Comparison of ENCODE assay signal across 1 cellular context in the genomic region with DNA sequence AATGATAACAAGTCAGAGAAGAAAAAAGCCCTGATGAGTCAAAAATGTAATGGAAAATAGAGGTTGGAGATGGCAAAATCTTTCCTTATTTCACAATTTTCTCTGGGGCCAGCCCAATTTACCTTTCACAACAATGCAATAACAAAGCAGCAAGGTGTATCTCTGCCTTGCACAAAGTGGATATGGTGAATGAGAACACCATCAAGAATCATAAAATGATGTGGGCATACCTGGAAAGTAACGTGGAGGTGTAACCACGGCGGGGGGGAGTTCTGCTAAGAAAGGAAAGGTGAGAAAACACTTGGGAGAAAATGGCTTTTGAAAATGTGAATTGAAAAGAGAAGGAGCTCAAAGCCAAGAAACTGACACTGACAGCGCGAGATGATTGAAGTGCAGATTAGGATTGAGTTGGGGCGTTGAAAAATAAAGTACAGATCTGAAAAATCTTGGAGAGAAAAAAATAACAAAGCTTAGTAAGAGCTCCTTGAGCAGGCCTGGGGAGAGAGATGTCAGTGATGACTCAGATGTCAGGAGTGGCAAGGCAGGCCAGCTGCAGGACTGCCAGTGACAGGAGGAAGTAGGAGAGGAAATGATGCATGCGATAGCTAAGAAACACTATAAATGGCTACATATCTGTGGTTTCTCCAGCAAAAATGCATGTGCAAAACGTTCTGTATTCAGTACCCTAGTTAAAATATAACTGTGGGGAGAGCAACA.
A peak's percentile ranks its signal among the peaks of the same experiment; 100 is the strongest.
TF ChIP-seq lines count a peak whose summit lies in the region.

No MANE protein-coding gene starts in this region.

TF ChIP-seq in SK-N-SH, 30 proteins besides CTCF, POLR2A, EP300 and RAD21 (continued from another document):
- TF ChIP-seq, protein P1, sequence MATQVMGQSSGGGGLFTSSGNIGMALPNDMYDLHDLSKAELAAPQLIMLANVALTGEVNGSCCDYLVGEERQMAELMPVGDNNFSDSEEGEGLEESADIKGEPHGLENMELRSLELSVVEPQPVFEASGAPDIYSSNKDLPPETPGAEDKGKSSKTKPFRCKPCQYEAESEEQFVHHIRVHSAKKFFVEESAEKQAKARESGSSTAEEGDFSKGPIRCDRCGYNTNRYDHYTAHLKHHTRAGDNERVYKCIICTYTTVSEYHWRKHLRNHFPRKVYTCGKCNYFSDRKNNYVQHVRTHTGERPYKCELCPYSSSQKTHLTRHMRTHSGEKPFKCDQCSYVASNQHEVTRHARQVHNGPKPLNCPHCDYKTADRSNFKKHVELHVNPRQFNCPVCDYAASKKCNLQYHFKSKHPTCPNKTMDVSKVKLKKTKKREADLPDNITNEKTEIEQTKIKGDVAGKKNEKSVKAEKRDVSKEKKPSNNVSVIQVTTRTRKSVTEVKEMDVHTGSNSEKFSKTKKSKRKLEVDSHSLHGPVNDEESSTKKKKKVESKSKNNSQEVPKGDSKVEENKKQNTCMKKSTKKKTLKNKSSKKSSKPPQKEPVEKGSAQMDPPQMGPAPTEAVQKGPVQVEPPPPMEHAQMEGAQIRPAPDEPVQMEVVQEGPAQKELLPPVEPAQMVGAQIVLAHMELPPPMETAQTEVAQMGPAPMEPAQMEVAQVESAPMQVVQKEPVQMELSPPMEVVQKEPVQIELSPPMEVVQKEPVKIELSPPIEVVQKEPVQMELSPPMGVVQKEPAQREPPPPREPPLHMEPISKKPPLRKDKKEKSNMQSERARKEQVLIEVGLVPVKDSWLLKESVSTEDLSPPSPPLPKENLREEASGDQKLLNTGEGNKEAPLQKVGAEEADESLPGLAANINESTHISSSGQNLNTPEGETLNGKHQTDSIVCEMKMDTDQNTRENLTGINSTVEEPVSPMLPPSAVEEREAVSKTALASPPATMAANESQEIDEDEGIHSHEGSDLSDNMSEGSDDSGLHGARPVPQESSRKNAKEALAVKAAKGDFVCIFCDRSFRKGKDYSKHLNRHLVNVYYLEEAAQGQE (IDR thresholded peaks at IDR 0.05; ENCODE audit: low read depth, low read length), result peak; percentile 73; the same call in 1 of the 2 replicates
- TF ChIP-seq, protein P2, sequence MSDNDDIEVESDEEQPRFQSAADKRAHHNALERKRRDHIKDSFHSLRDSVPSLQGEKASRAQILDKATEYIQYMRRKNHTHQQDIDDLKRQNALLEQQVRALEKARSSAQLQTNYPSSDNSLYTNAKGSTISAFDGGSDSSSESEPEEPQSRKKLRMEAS (IDR thresholded peaks at IDR 0.05; ENCODE audit: low read depth), result peak; percentile 90
- TF ChIP-seq, protein P3, sequence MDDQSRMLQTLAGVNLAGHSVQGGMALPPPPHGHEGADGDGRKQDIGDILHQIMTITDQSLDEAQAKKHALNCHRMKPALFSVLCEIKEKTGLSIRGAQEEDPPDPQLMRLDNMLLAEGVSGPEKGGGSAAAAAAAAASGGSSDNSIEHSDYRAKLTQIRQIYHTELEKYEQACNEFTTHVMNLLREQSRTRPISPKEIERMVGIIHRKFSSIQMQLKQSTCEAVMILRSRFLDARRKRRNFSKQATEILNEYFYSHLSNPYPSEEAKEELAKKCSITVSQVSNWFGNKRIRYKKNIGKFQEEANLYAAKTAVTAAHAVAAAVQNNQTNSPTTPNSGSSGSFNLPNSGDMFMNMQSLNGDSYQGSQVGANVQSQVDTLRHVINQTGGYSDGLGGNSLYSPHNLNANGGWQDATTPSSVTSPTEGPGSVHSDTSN (IDR thresholded peaks at IDR 0.05), result peak; percentile 98
- TF ChIP-seq RXRA (IDR thresholded peaks at IDR 0.05; ENCODE audit: borderline replicate concordance, low read depth) (peak; percentile 90; the same call in 1 of the 2 replicates), YY1 (IDR thresholded peaks at IDR 0.05; ENCODE audit: low read depth) (peak; percentile 26; the same call in 1 of the 2 replicates), TAF1 (IDR thresholded peaks at IDR 0.05; ENCODE audit: borderline replicate concordance, low read depth, low read length) (peak; percentile 66; the same call in 1 of the 2 replicates), ELF1 (IDR thresholded peaks at IDR 0.05) (peak; percentile 58; the same call in 1 of the 2 replicates), EZH2phosphoT487 (IDR thresholded peaks at IDR 0.05; ENCODE audit: borderline replicate concordance, low read depth) (no peak), GATA2 (CRISPR knock-in tag; IDR thresholded peaks at IDR 0.05) (no peak), SMC3 (IDR thresholded peaks at IDR 0.05; ENCODE audit: low read depth, low read length) (no peak; the same call in 1 of the 2 replicates), TEAD4 (IDR thresholded peaks at IDR 0.05; ENCODE audit: borderline replicate concordance, insufficient read depth) (peak; percentile 95), POLR2AphosphoS5 (IDR thresholded peaks at IDR 0.05; ENCODE audit: low read depth, low read length) (peak; percentile 86), JUND (IDR thresholded peaks at IDR 0.05) (peak; percentile 98), MEF2A (IDR thresholded peaks at IDR 0.05; ENCODE audit: borderline replicate concordance, low read depth) (peak; percentile 99), CHD2 (IDR thresholded peaks at IDR 0.05; ENCODE audit: low read length, partially characterized antibody) (no peak), MXI1 (IDR thresholded peaks at IDR 0.05; ENCODE audit: low read depth, low read length) (no peak), NFIC (IDR thresholded peaks at IDR 0.05; ENCODE audit: borderline replicate concordance) (peak; percentile 93; the same call in 1 of the 2 replicates), RFX5 (IDR thresholded peaks at IDR 0.05; ENCODE audit: low read length) (no peak), SIN3A (IDR thresholded peaks at IDR 0.05; ENCODE audit: borderline replicate concordance, low read depth, low read length) (peak; percentile 99), FOXJ3 (CRISPR knock-in tag; IDR thresholded peaks at IDR 0.05) (no peak), FOSL2 (IDR thresholded peaks at IDR 0.05; ENCODE audit: borderline replicate concordance, low read depth) (peak; percentile 97), RCOR1 (IDR thresholded peaks at IDR 0.05; ENCODE audit: low read length) (no peak), FOXM1 (IDR thresholded peaks at IDR 0.05; ENCODE audit: low read depth) (peak; percentile 90), TCF12 (IDR thresholded peaks at IDR 0.05) (peak; percentile 99), GABPA (IDR thresholded peaks at IDR 0.05; ENCODE audit: low read depth) (peak; percentile 51)
- TF ChIP-seq, protein P4, sequence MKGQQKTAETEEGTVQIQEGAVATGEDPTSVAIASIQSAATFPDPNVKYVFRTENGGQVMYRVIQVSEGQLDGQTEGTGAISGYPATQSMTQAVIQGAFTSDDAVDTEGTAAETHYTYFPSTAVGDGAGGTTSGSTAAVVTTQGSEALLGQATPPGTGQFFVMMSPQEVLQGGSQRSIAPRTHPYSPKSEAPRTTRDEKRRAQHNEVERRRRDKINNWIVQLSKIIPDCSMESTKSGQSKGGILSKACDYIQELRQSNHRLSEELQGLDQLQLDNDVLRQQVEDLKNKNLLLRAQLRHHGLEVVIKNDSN (IDR thresholded peaks at IDR 0.05; ENCODE audit: borderline replicate concordance, low read depth), result no peak
- TF ChIP-seq, protein P5, sequence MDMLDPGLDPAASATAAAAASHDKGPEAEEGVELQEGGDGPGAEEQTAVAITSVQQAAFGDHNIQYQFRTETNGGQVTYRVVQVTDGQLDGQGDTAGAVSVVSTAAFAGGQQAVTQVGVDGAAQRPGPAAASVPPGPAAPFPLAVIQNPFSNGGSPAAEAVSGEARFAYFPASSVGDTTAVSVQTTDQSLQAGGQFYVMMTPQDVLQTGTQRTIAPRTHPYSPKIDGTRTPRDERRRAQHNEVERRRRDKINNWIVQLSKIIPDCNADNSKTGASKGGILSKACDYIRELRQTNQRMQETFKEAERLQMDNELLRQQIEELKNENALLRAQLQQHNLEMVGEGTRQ (IDR thresholded peaks at IDR 0.05; ENCODE audit: borderline replicate concordance, low read depth, low read length), result no peak
- TF ChIP-seq, protein P6, sequence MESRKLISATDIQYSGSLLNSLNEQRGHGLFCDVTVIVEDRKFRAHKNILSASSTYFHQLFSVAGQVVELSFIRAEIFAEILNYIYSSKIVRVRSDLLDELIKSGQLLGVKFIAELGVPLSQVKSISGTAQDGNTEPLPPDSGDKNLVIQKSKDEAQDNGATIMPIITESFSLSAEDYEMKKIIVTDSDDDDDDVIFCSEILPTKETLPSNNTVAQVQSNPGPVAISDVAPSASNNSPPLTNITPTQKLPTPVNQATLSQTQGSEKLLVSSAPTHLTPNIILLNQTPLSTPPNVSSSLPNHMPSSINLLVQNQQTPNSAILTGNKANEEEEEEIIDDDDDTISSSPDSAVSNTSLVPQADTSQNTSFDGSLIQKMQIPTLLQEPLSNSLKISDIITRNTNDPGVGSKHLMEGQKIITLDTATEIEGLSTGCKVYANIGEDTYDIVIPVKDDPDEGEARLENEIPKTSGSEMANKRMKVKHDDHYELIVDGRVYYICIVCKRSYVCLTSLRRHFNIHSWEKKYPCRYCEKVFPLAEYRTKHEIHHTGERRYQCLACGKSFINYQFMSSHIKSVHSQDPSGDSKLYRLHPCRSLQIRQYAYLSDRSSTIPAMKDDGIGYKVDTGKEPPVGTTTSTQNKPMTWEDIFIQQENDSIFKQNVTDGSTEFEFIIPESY (IDR thresholded peaks at IDR 0.05; ENCODE audit: borderline replicate concordance, low read depth), result peak; percentile 83
